Comparison of ENCODE assay signal across 20 cellular contexts in the genomic region with DNA sequence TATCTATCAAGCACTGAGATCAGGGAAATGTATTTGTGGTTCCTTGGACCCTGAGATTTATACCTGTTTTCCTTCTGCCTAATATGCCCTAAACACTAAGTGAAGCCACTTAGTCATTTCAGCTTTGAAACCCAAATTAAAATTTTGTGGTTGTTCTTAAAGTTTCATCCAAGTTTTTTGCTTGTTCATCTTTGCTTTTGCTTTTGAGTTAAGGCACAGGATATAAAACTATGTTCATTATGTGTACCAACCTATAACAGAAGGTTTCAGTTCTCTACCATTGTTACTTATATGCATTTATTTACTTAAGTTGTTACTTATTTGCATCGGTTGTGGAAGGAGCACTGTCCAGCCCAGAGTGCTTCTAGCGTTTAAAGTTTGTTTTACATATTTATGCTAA.
A peak's percentile ranks its signal among the peaks of the same experiment; 100 is the strongest.
DNase-seq lines count a peak whose midpoint lies in the region; ATAC-seq and TF ChIP-seq lines count a peak whose summit lies in the region.
"Had no signal": no experiment of that assay in that cellular context is flagged by ENCODE, and none has a peak within 500 bp of the region (broad histone marks: within the 10 kb centered on the region; RNA-seq: fewer than 3 reads in every experiment).

No MANE protein-coding gene starts in this region.

- no peaks in the 10 kb centered on the region for H3K27me3 ChIP-seq in BE2C
- H3K27me3 ChIP-seq: foreskin keratinocyte, tibial nerve had no signal

- peak; percentile 82 for ATAC-seq in GM18498 (IDR thresholded peaks at IDR 0.05; ENCODE audit: unreplicated experiment)
- peak; percentile 84 for ATAC-seq in GM19397 (IDR thresholded peaks at IDR 0.05; ENCODE audit: unreplicated experiment)
- peak; percentile 86 for ATAC-seq in HG02623 (IDR thresholded peaks at IDR 0.05; ENCODE audit: unreplicated experiment)
- peak; percentile 97 for ATAC-seq in HG03354 (IDR thresholded peaks at IDR 0.05; ENCODE audit: poor library complexity, severe bottlenecking, unreplicated experiment)
- ATAC-seq: foreskin keratinocyte, left colon, psoas muscle had no signal

- no peaks in the 10 kb centered on the region for H3K36me3 ChIP-seq in BE2C
- H3K36me3 ChIP-seq: tibial nerve had no signal

- H3K4me3 ChIP-seq in BE2C (ENCODE audit: low read depth, low read length), result no peak overlapping the region
- H3K4me3 ChIP-seq: psoas muscle, tibial nerve had no signal

- TF ChIP-seq CTCF in BE2C (IDR thresholded peaks at IDR 0.05; ENCODE audit: low read depth, low read length), result no peak

- no peaks in the 10 kb centered on the region for H3K4me1 ChIP-seq in BE2C
- H3K4me1 ChIP-seq: foreskin keratinocyte, psoas muscle, tibial nerve had no signal

- no peaks in the 10 kb centered on the region for H3K9me3 ChIP-seq in BE2C
- H3K9me3 ChIP-seq: psoas muscle, tibial nerve had no signal

- no peak for DNase-seq in HCEC 1CT
- DNase-seq in NCI-H510A (lab: John Stamatoyannopoulos, UW), result no peak
- DNase-seq in LoVo (ENCODE audit: low spot score), result no peak
- no peak for DNase-seq in BE2C
- DNase-seq: 8988T; activated CD4-positive, alpha-beta T cell treated with anti-CD3 and anti-CD28 coated beads, Interleukin-2, amount 50 U/mL, for 48 hours; activated T-cell treated with anti-CD3 and anti-CD28 coated beads, Interleukin-2, amount 50 U/mL, for 24 hours; cortex of kidney; foreskin keratinocyte; H9; left colon; NCI-H2081 treated with DMSO at 0.1 percent for 48 hours; psoas muscle; stimulated activated naive CD4-positive, alpha-beta T cell; SW 1271 had no signal
